18 cellular contexts compared by ENCODE assay signal in genomic region chr13:96492758-96493157, GRCh38.
DNase-seq lines count a peak whose midpoint lies in the region; ATAC-seq lines count a peak whose summit lies in the region.
"Had no signal": no experiment of that assay in that cellular context is flagged by ENCODE, and none has a peak within 500 bp of the region (broad histone marks: within the 10 kb centered on the region; RNA-seq: fewer than 3 reads in every experiment).

No MANE protein-coding gene starts in this region.

- ATAC-seq in HG02870 (IDR thresholded peaks at IDR 0.05; ENCODE audit: unreplicated experiment), result no peak
- ATAC-seq: A549; CD8-positive, alpha-beta T cell; HepG2; T-helper 17 cell had no signal

- DNase-seq in NCI-H748 (lab: John Stamatoyannopoulos, UW; ENCODE audit: unreplicated experiment) (peak; percentile 21), NCI-H748 treated with DMSO at 0.1 percent for 48 hours (lab: John Stamatoyannopoulos, UW) (no peak), NCI-H1694 treated with DMSO at 0.1 percent for 48 hours (lab: John Stamatoyannopoulos, UW) (peak; percentile 83), cerebellum (ENCODE audit: low spot score) (peak; percentile 1), pons (ENCODE audit: low spot score) (peak; percentile 47), islet precursor cell (no peak), CD1c-positive myeloid dendritic cell (ENCODE audit: extremely low spot score) (no peak)
- DNase-seq: CD8-positive, alpha-beta T cell; DND-41; KBM-7; NCI-H146; NCI-H82; PC-9; SJCRH30; T-helper 17 cell had no signal

Comparison
In these comparisons a context has a peak if more than half of its experiments do, and no peak if none do; other contexts are left out.
1. DNase-seq: peak in NCI-H748 (single experiment), NCI-H1694 treated with DMSO at 0.1 percent for 48 hours (single experiment), cerebellum (single experiment) and pons (single experiment); none in NCI-H748 treated with DMSO at 0.1 percent for 48 hours (single experiment), islet precursor cell (single experiment) and CD1c-positive myeloid dendritic cell (single experiment).